In the genomic region with DNA sequence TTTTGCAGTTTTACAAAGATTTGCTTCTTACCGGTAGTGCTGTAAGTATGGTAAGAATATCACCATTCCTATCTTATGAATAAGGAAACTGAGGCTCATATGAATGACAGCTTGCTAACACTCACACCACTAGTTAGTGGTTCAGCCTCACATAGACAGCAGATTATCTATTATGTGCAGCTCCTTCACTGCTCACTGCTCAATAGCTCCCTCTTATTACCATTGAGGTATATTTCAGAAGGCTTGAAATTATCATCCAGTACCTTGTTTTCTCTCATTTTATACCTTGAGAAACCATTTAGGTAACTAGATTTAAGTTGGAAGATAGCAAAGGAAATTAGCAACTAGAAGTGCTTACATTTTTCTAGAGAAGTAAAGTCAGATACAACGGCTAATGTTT, we compare ENCODE assay signal across 13 cellular contexts. TPM values are rescaled to one million over a fixed set of nuclear protein-coding genes. Genes with fewer than 3 reads are reported as not detected.
DNase-seq lines count a peak whose midpoint lies in the region; ATAC-seq and TF ChIP-seq lines count a peak whose summit lies in the region.
"Had no signal": no experiment of that assay in that cellular context is flagged by ENCODE, and none has a peak within 500 bp of the region (broad histone marks: within the 10 kb centered on the region; RNA-seq: fewer than 3 reads in every experiment).

No MANE protein-coding gene starts in this region.

- H2AFZ ChIP-seq in neural progenitor cell (replicated peaks) = no peak overlapping the region

- H3K9me3 ChIP-seq in neural progenitor cell (ENCODE audit: low read depth) = no peaks in the 10 kb centered on the region
- H3K9me3 ChIP-seq: heart left ventricle, upper lobe of right lung had no signal

- no peaks in the 10 kb centered on the region for H3K4me1 ChIP-seq in neural progenitor cell
- H3K4me1 ChIP-seq: heart left ventricle, upper lobe of right lung had no signal

- no peaks in the 10 kb centered on the region for H4K20me1 ChIP-seq in neural progenitor cell (ENCODE audit: low read depth)

- H3K9ac ChIP-seq in neural progenitor cell = no peak overlapping the region

- H3K4me3 Mint-ChIP-seq in neural progenitor cell (no peak overlapping the region), mesothelial cell of epicardium (no peak overlapping the region)
- H3K4me3 Mint-ChIP-seq: activated T-helper 1 cell treated with anti-CD3 and anti-CD28 coated beads, Interleukin-12 subunit alpha, Interleukin-12 subunit beta, Interleukin-2, Interleukin-4 antibody, amounts not matched to agents 30 ng/mL and 10 ng/mL and 1 ng/mL, durations not matched to agents 14 hours and 24 hours and 36 hours had no signal

- peaks cover 5% of the 10 kb centered on the region for H3K36me3 ChIP-seq in neural progenitor cell

- no peaks in the 10 kb centered on the region for H3F3A ChIP-seq in neural progenitor cell (ENCODE audit: low read depth)

- no peaks in the 10 kb centered on the region for H3K27me3 ChIP-seq in neural progenitor cell
- H3K27me3 ChIP-seq: heart left ventricle, upper lobe of right lung had no signal

- H3K36me3 Mint-ChIP-seq in neural progenitor cell (peaks cover 79% of the 10 kb centered on the region), mesothelial cell of epicardium (peaks cover 62% of the 10 kb centered on the region)

- H3K4me1 Mint-ChIP-seq in neural progenitor cell (no peaks in the 10 kb centered on the region), mesothelial cell of epicardium (no peaks in the 10 kb centered on the region)

- ATAC-seq in GM21390 (IDR thresholded peaks at IDR 0.05; ENCODE audit: unreplicated experiment) = no peak
- ATAC-seq: heart left ventricle, upper lobe of right lung had no signal

- peaks cover 30% of the 10 kb centered on the region for H3K9me3 Mint-ChIP-seq in neural progenitor cell
- H3K9me3 Mint-ChIP-seq in mesothelial cell of epicardium = peaks cover 12% of the 10 kb centered on the region
- H3K9me3 Mint-ChIP-seq: activated T-helper 1 cell treated with anti-CD3 and anti-CD28 coated beads, Interleukin-12 subunit alpha, Interleukin-12 subunit beta, Interleukin-2, Interleukin-4 antibody, amounts not matched to agents 30 ng/mL and 10 ng/mL and 1 ng/mL, durations not matched to agents 14 hours and 24 hours and 36 hours had no signal

- H3K27ac ChIP-seq in VCaP (no peak overlapping the region; the same call in 1 of the 2 replicates), neural progenitor cell (no peak overlapping the region)
- H3K27ac ChIP-seq: heart left ventricle, upper lobe of right lung had no signal

- H3K79me2 ChIP-seq in neural progenitor cell (ENCODE audit: low read depth) = peaks cover 26% of the 10 kb centered on the region

- H3K4me3 ChIP-seq in LNCaP clone FGC (ENCODE audit: low read depth, low read length) (no peak overlapping the region), neural progenitor cell (no peak overlapping the region)
- H3K4me3 ChIP-seq: heart left ventricle, upper lobe of right lung had no signal

- H3K27me3 Mint-ChIP-seq in neural progenitor cell (ENCODE audit: insufficient read depth, low read depth) = no peaks in the 10 kb centered on the region
- H3K27me3 Mint-ChIP-seq in mesothelial cell of epicardium (ENCODE audit: low read depth) = no peaks in the 10 kb centered on the region

- TF ChIP-seq CTCF in LNCaP clone FGC (IDR thresholded peaks at IDR 0.05; ENCODE audit: control insufficient read depth, extremely low read depth, insufficient read depth) = peak; percentile 58
- TF ChIP-seq CTCF in VCaP (conservative IDR thresholded peaks at IDR 0.05) = peak; percentile 69
- TF ChIP-seq CTCF in neural progenitor cell (IDR thresholded peaks at IDR 0.05) = peak; percentile 27
- TF ChIP-seq CTCF in mesothelial cell of epicardium (IDR thresholded peaks at IDR 0.05; ENCODE audit: unreplicated experiment) = no peak

- no peak overlapping the region for H3K4me2 ChIP-seq in neural progenitor cell

- H3K27ac Mint-ChIP-seq in neural progenitor cell (no peak overlapping the region), mesothelial cell of epicardium (no peak overlapping the region)
- H3K27ac Mint-ChIP-seq: activated T-helper 1 cell treated with anti-CD3 and anti-CD28 coated beads, Interleukin-12 subunit alpha, Interleukin-12 subunit beta, Interleukin-2, Interleukin-4 antibody, amounts not matched to agents 30 ng/mL and 10 ng/mL and 1 ng/mL, durations not matched to agents 14 hours and 24 hours and 36 hours had no signal

- peak; percentile 24 for DNase-seq in NCI-H1436 (lab: John Stamatoyannopoulos, UW)
- no peak for DNase-seq in NCI-H1436 treated with DMSO at 0.1 percent for 48 hours (lab: John Stamatoyannopoulos, UW)
- no peak for DNase-seq in LNCaP clone FGC (ENCODE audit: low read depth)
- DNase-seq in neural progenitor cell (ENCODE audit: low spot score) = no peak
- DNase-seq in mesothelial cell of epicardium (ENCODE audit: low spot score in 2 of 2, unreplicated experiment in 2 of 2) = no peak
- DNase-seq in stimulated activated CD4-positive, alpha-beta T cell treated with anti-CD3 and anti-CD28 coated beads, Interleukin-15, amount 100 ng/mL, for 24 hours = no peak
- DNase-seq: activated CD4-positive, alpha-beta T cell treated with anti-CD3 and anti-CD28 coated beads, Interleukin-2, amount 50 U/mL, for 1 hour; Calu3; heart left ventricle; upper lobe of right lung had no signal

RNA-seq across cellular contexts. Expression of gene RIC8B, which starts 15.5 kb away (rescaled TPM):
- total RNA-seq in neural progenitor cell (ENCODE audit: low replicate concordance) (21.2 and 33.2 TPM in 2 replicates), mesothelial cell of epicardium (18.3 to 22.5 TPM (median 21.2 TPM) in 3 replicates)
